ENCODE assay signal across 8 cellular contexts in the genomic region with DNA sequence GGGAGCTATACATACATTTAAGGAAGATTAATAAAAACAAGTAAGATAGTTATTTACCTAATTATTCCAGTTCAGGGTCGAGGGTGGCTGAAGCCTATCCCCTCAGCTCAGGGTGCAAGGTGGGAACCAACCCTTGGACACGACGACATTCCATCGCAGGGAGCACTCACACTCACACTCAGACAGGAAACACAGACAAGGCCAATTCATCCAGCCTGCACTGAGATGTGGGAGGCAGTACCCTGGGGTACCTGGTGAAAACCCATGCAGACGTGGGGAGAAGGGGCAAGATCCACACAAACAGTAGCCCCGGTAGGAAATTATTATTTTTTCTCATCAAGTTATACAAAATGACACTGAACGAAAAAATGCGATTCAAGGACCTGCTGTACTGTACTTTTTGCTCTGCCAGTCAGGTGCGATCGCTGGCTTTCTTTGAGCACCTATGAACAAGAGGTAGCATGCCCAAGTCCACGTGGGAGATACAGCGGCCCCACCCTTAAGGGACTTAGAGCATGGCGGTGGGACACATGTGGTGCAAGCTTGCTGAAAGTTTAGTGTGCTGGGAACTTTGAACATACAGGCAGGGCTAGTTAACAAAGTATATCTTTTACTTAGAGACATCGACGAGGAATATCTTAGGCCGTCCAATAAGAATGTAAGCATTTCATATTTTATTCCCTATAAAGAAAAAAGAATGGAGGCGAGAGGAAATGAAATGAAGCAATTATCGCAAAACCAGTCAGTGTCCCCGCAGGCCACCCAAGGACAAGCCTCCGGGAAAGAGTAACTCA. TPM values are rescaled to one million over a fixed set of nuclear protein-coding genes. Genes with fewer than 3 reads are reported as not detected.
DNase-seq lines count a peak whose midpoint lies in the region; ATAC-seq and TF ChIP-seq lines count a peak whose summit lies in the region.

No MANE protein-coding gene starts in this region.

- H3K4me3 ChIP-seq in iPS-20b (ENCODE audit: low read length), result peak overlapping the region; percentile 83

- H3K4me1 ChIP-seq in iPS-20b (ENCODE audit: insufficient read depth, low read length), result peaks cover 26% of the 10 kb centered on the region

- peaks cover 28% of the 10 kb centered on the region for H3K36me3 ChIP-seq in iPS-20b (ENCODE audit: insufficient read depth, low read depth, low read length)

- 15 to 30% (median 28%) methylated on average over 20 of the region's 20 CpGs for WGBS in adipose tissue, 3 donors

- H3K27me3 ChIP-seq in iPS-20b (ENCODE audit: insufficient read depth, low read length), result no peaks in the 10 kb centered on the region

- ATAC-seq in HG02678 (IDR thresholded peaks at IDR 0.05; ENCODE audit: unreplicated experiment) (no peak), omental fat pad (ENCODE audit: low FRiP score) (no peak)

- H3K27ac ChIP-seq in adipose tissue (ENCODE audit: low read depth, low read length), result peak overlapping the region; percentile 47
- peak overlapping the region; percentile 44 for H3K27ac ChIP-seq in iPS-20b (ENCODE audit: low read length)

- H3K9me3 ChIP-seq in iPS-20b (ENCODE audit: insufficient read depth, low read depth, low read length), result peaks cover 7% of the 10 kb centered on the region; the same call in 1 of the 2 replicates

- peak overlapping the region; percentile 96 for H3K9ac ChIP-seq in iPS-20b (ENCODE audit: low read depth, low read length)

- TF ChIP-seq CTCF in omental fat pad (IDR thresholded peaks at IDR 0.05), result no peak

- DNase-seq in DMS79 (lab: John Stamatoyannopoulos, UW), result peak; percentile 56
- DNase-seq in HT1080 (ENCODE audit: low read depth), result peak; percentile 36
- peak; percentile 37 for DNase-seq in RPMI7951 (ENCODE audit: low read depth)
- DNase-seq in stimulated activated CD4-positive, alpha-beta T cell treated with anti-CD3 and anti-CD28 coated beads, Interleukin-12 subunit alpha, Interleukin-12 subunit beta, amount 100 ng/mL, for 48 hours (ENCODE audit: low read depth in 2 of 3, low spot score in 1 of 3), result peak in 2 of 3 donors; percentile 40 to 45
- DNase-seq in omental fat pad (ENCODE audit: low spot score), result no peak

RNA-seq across cellular contexts. Expression of a gene that starts 0.6 kb away (rescaled TPM):
- 34.3 and 36.1 TPM in 2 replicates for total RNA-seq in HT1080 (2014; rRNA removed; shearing (Covaris generic))
- 32.3 and 37.7 TPM in 2 replicates for polyA plus RNA-seq in HT1080 (2015; cell fraction: cytosol; rRNA removed)
- 18.4 and 22.3 TPM in 2 replicates for polyA plus RNA-seq in HT1080 (2015; cell fraction: nucleus; rRNA removed)
- total RNA-seq in RPMI7951 (2014; rRNA removed; shearing (Covaris generic)), result 17.4 and 32.0 TPM in 2 replicates
- 1 to 10 TPM; 2.8 to 8.1 (median 3.8) TPM for polyA plus RNA-seq in adipose tissue
- total RNA-seq in omental fat pad, result 10 to 100 TPM; 10.7 to 25.0 (median 19.0) TPM

RNA-seq across cellular contexts. Expression of a gene that starts 0.9 kb away (rescaled TPM):
- total RNA-seq in HT1080 (2014; rRNA removed; shearing (Covaris generic)), result 15.2 and 18.5 TPM in 2 replicates
- 13.4 and 17.5 TPM in 2 replicates for polyA plus RNA-seq in HT1080 (2015; cell fraction: cytosol; rRNA removed)
- 36.7 and 39.0 TPM in 2 replicates for polyA plus RNA-seq in HT1080 (2015; cell fraction: nucleus; rRNA removed)
- 16.1 and 16.6 TPM in 2 replicates for total RNA-seq in RPMI7951 (2014; rRNA removed; shearing (Covaris generic))
- 1 to 10 TPM; 3.4 to 5.8 (median 3.7) TPM for polyA plus RNA-seq in adipose tissue
- total RNA-seq in omental fat pad, result 10 to 100 TPM in 3 of 4 donors, 1 to 10 TPM in 1; 9.9 to 25.7 (median 15.1) TPM
